ENCODE assay signal across 15 cellular contexts in the genomic region with DNA sequence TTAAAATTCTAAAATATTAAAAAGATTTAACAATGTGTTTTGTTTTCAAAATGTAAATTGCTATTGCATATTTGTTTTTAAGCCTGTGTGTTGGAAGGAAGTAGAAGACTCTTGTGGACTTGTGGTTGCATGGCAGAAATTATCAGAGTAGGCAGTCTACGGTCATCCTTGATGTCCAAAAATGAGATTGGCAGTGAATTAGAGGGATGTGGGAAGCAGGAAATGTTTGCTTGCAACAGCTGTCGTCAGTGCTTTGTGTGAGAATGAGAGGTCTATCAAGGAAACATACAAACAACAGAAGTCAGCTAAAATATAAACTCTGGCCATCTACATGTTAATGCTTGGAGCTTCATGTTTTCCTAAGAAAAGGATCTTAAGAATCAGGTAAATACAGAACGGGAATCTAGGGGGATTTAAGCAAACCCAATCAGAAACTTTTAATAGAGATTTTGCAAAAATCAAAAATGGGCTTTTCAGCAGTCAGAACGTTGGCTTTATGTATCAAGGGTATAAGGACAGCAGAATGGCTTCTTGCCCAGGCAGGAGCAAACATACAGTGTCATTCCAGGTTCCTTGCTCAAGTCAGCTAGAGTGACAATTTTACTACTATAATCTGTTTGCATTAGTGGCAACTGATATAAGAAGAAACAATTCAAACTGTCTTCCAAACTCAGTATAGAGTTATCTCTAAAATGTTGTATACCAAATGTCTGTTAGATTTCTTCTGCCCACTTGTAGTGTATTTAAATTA.
DNase-seq lines count a peak whose midpoint lies in the region; ATAC-seq, FAIRE-seq and TF ChIP-seq lines count a peak whose summit lies in the region.
"Had no signal": no experiment of that assay in that cellular context is flagged by ENCODE, and none has a peak within 500 bp of the region (broad histone marks: within the 10 kb centered on the region; RNA-seq: fewer than 3 reads in every experiment).

No MANE protein-coding gene starts in this region.

- no peak for FAIRE-seq in RCC 7860 (lab: Jason Lieb, UNC)

- H3K9me2 ChIP-seq in GM23338 (ENCODE audit: insufficient read depth): no peaks in the 10 kb centered on the region

- H4K20me1 ChIP-seq in GM23338 (replicated peaks; ENCODE audit: insufficient read depth): no peaks in the 10 kb centered on the region

- H3K4me1 Mint-ChIP-seq in GM23338 (peaks cover 4% of the 10 kb centered on the region), endodermal cell (peaks cover 5% of the 10 kb centered on the region), nephron (peaks cover 23% of the 10 kb centered on the region)

- H3K4me3 Mint-ChIP-seq in GM23338: no peak overlapping the region
- H3K4me3 Mint-ChIP-seq in endodermal cell: no peak overlapping the region
- H3K4me3 Mint-ChIP-seq in nephron: no peak overlapping the region
- H3K4me3 Mint-ChIP-seq: natural killer cell had no signal

- no peak for ATAC-seq in GM23338
- ATAC-seq: activated CD4-positive, CD25-positive, alpha-beta regulatory T cell treated with anti-CD3 and anti-CD28 coated beads, Interleukin-2, amount 50 U/mL, for 24 hours; natural killer cell had no signal

- H3K27ac Mint-ChIP-seq in GM23338 (no peak overlapping the region), endodermal cell (peak overlapping the region; percentile 75), nephron (peak overlapping the region; percentile 27 to 43 (median 39))
- H3K27ac Mint-ChIP-seq: natural killer cell had no signal

- 86 to 89% methylated on average over 2 to 4 of the region's 4 CpGs for WGBS in endodermal cell (ENCODE audit: insufficient coverage in 1 of 2, insufficient read length in 1 of 2), 2 experiments

- H3K4me3 ChIP-seq in GM23338: no peak overlapping the region
- H3K4me3 ChIP-seq in endodermal cell (ENCODE audit: low read length): no peak overlapping the region
- H3K4me3 ChIP-seq: adrenal gland, skin epidermis, stomach had no signal

- no peaks in the 10 kb centered on the region for H3F3A ChIP-seq in GM23338 (replicated peaks; ENCODE audit: low read depth)

- no peak for TF ChIP-seq CTCF in GM23338 (conservative IDR thresholded peaks at IDR 0.05; ENCODE audit: low read depth in 2 of 2)
- no peak for TF ChIP-seq CTCF in endodermal cell (conservative IDR thresholded peaks at IDR 0.05)
- TF ChIP-seq CTCF in nephron (IDR thresholded peaks at IDR 0.05; ENCODE audit: unreplicated experiment in 3 of 3): no peak

- H3K9ac ChIP-seq in endodermal cell (ENCODE audit: extremely low read depth, low read length, poor library complexity, severe bottlenecking): no peak overlapping the region

- DNase-seq in GM23338 (ENCODE audit: low spot score): peak; percentile 1
- peak; percentile 9 for DNase-seq in NCI-H774 (lab: John Stamatoyannopoulos, UW)
- DNase-seq in endodermal cell: no peak
- DNase-seq in SK-N-DZ (ENCODE audit: low spot score): no peak
- no peak for DNase-seq in NCI-H2227 (lab: John Stamatoyannopoulos, UW; ENCODE audit: unreplicated experiment)
- DNase-seq in RCC 7860 (ENCODE audit: low spot score): no peak
- DNase-seq in hippocampal formation (lab: John Stamatoyannopoulos, UW): no peak
- DNase-seq: adrenal gland, H7, natural killer cell, NCI-H187, stomach had no signal

- no peaks in the 10 kb centered on the region for H3K27me3 Mint-ChIP-seq in GM23338 (ENCODE audit: insufficient read depth, low read depth, poor library complexity)
- H3K27me3 Mint-ChIP-seq in endodermal cell (ENCODE audit: insufficient read depth): no peaks in the 10 kb centered on the region
- no peaks in the 10 kb centered on the region for H3K27me3 Mint-ChIP-seq in nephron (ENCODE audit: low read depth)

- H3K36me3 ChIP-seq in GM23338 (ENCODE audit: insufficient read depth) (no peaks in the 10 kb centered on the region), endodermal cell (ENCODE audit: control insufficient read depth, insufficient read depth, low read length) (no peaks in the 10 kb centered on the region)
- H3K36me3 ChIP-seq: adrenal gland, stomach had no signal

- no peak overlapping the region for H2AFZ ChIP-seq in GM23338

- no peaks in the 10 kb centered on the region for H3K79me2 ChIP-seq in GM23338 (replicated peaks; ENCODE audit: insufficient read depth)

- H3K36me3 Mint-ChIP-seq in GM23338 (ENCODE audit: low read depth): no peaks in the 10 kb centered on the region; the same call in 2 of the 3 replicates
- no peaks in the 10 kb centered on the region for H3K36me3 Mint-ChIP-seq in endodermal cell (ENCODE audit: low read depth)
- peaks cover 20% of the 10 kb centered on the region for H3K36me3 Mint-ChIP-seq in nephron (ENCODE audit: low read depth)
- H3K36me3 Mint-ChIP-seq: natural killer cell had no signal

- H3K4me2 ChIP-seq in GM23338: no peak overlapping the region

- H3K9me3 Mint-ChIP-seq in GM23338 (no peaks in the 10 kb centered on the region), endodermal cell (peaks cover 6% of the 10 kb centered on the region), nephron (peaks cover 9% of the 10 kb centered on the region)
- H3K9me3 Mint-ChIP-seq: natural killer cell had no signal

- H3K4me1 ChIP-seq in GM23338 (ENCODE audit: insufficient read depth) (0 out of 2 replicates have a peak, but pooled peaks cover 4% of the 10 kb centered on the region), endodermal cell (ENCODE audit: control insufficient read depth, insufficient read depth, low read length) (no peaks in the 10 kb centered on the region)

- no peaks in the 10 kb centered on the region for H3K9me3 ChIP-seq in endodermal cell (ENCODE audit: control insufficient read depth, low read length)
- H3K9me3 ChIP-seq: adrenal gland had no signal

- H3K27ac ChIP-seq in GM23338 (ENCODE audit: low read depth): no peak overlapping the region
- no peak overlapping the region for H3K27ac ChIP-seq in endodermal cell (ENCODE audit: low read depth, low read length)
- H3K27ac ChIP-seq: adrenal gland, skin epidermis, stomach had no signal

- no peaks in the 10 kb centered on the region for H3K27me3 ChIP-seq in GM23338 (ENCODE audit: insufficient read depth)
- H3K27me3 ChIP-seq in endodermal cell (ENCODE audit: control insufficient read depth, insufficient read depth, low read length, poor library complexity, severe bottlenecking): no peaks in the 10 kb centered on the region
- H3K27me3 ChIP-seq: adrenal gland, stomach had no signal

TF ChIP-seq in GM23338, 12 proteins besides CTCF, POLR2A, EP300 and RAD21 (continues in another document):
- no peak for TF ChIP-seq NANOG (IDR thresholded peaks at IDR 0.05; ENCODE audit: borderline replicate concordance)
- no peak for TF ChIP-seq EZH2phosphoT487 (IDR thresholded peaks at IDR 0.05; ENCODE audit: unreplicated experiment)
- no peak for TF ChIP-seq STAT1 (IDR thresholded peaks at IDR 0.05; ENCODE audit: unreplicated experiment)
- no peak for TF ChIP-seq ZNF114 (CRISPR knock-in tag; IDR thresholded peaks at IDR 0.05)
- TF ChIP-seq JUNB (IDR thresholded peaks at IDR 0.05; ENCODE audit: unreplicated experiment): no peak
- TF ChIP-seq ZNF331 (CRISPR knock-in tag; IDR thresholded peaks at IDR 0.05; ENCODE audit: low read depth): no peak
- TF ChIP-seq EZH2 (IDR thresholded peaks at IDR 0.05; ENCODE audit: low read depth, unreplicated experiment): no peak

Comparison
In these comparisons a context has a peak if more than half of its experiments do, and no peak if none do; other contexts are left out.
1. DNase-seq: peak in GM23338 (single experiment) and NCI-H774 (single experiment); none in endodermal cell (single experiment), SK-N-DZ (single experiment), NCI-H2227 (single experiment), RCC 7860 (single experiment) and hippocampal formation (0 of 2).